In genomic region chr5:43038523-43038989, GRCh38 we compare ENCODE assay signal across 8 cellular contexts. TPM values are rescaled to one million over a fixed set of nuclear protein-coding genes. Genes with fewer than 3 reads are reported as not detected.
DNase-seq lines count a peak whose midpoint lies in the region; ATAC-seq and TF ChIP-seq lines count a peak whose summit lies in the region.

No MANE protein-coding gene starts in this region.

- H3K4me2 ChIP-seq in IMR-90 (ENCODE audit: low read depth, low read length) = peak overlapping the region; percentile 95

- H3K27ac Mint-ChIP-seq in activated CD4-positive, alpha-beta T cell treated with anti-CD3 and anti-CD28 coated beads, Interleukin-2, amount 10 ng/mL, durations not matched to agents 7 days and 5 days = peak overlapping the region; percentile 99

- no peaks in the 10 kb centered on the region for H3K9me3 Mint-ChIP-seq in activated CD4-positive, alpha-beta T cell treated with anti-CD3 and anti-CD28 coated beads, Interleukin-2, amount 10 ng/mL, durations not matched to agents 7 days and 5 days

- intact Hi-C loops in IMR-90 (cut with micrococcal nuclease) = no loop called here

- peak overlapping the region; percentile 96 for H4K91ac ChIP-seq in IMR-90 (ENCODE audit: insufficient read depth, low read depth, low read length)

- 7% methylated on average over 9 of the region's 16 CpGs; no CpG with 5 or more reads in 1 of the 2 experiments for whole genome bisulfite sequencing in IMR-90 (ENCODE audit: extremely low coverage in 2 of 2, insufficient read length in 1 of 2), 2 experiments

- H4K5ac ChIP-seq in IMR-90 (ENCODE audit: low read depth, low read length) = peak overlapping the region; percentile 2; the same call in 1 of the 2 replicates

- peak overlapping the region; percentile 96; the same call in 1 of the 2 replicates for H2BK120ac ChIP-seq in IMR-90 (ENCODE audit: low read depth, low read length)

- H3K14ac ChIP-seq in IMR-90 (replicated peaks; ENCODE audit: low read depth, low read length) = peak overlapping the region; percentile 97; the same call in 1 of the 2 replicates

- POLR2A ChIA-PET in IMR-90 (lab: Charles Lee; ENCODE audit: unreplicated experiment) = interaction anchor here (1.4 to 1.9 kb wide), 2 partner anchors 44 to 130 kb away, joined by 5 read pairs; no protein-coding TSS in a partner anchor
- POLR2A ChIA-PET in activated CD4-positive, alpha-beta T cell treated with anti-CD3 and anti-CD28 coated beads, Interleukin-2, amount 10 ng/mL, durations not matched to agents 7 days and 5 days (lab: Charles Lee) = interaction anchor here (1.0 to 6.1 kb wide), 6 partner anchors 20 to 87 kb away, joined by 3 to 108 read pairs (median 11); no protein-coding TSS in a partner anchor

- CTCF ChIA-PET in IMR-90 (lab: Yijun Ruan, JAX) = interaction anchor here (0.6 to 3.7 kb wide), 4 partner anchors 45 to 130 kb away, joined by 4 to 12 read pairs (median 7); no protein-coding TSS in a partner anchor
- CTCF ChIA-PET in activated CD4-positive, alpha-beta T cell treated with anti-CD3 and anti-CD28 coated beads, Interleukin-2, amount 10 ng/mL, durations not matched to agents 7 days and 5 days (lab: Charles Lee) = interaction anchor here (0.6 to 4.8 kb wide), 13 partner anchors 8 to 92 kb away, joined by 3 to 70 read pairs (median 5); no protein-coding TSS in a partner anchor

- H3K4ac ChIP-seq in IMR-90 (ENCODE audit: low read depth, low read length) = peak overlapping the region; percentile 95

- peaks cover 8 to 49% of the 10 kb centered on the region in 2 experiments; a peak in 3 of 4 replicates for H3K79me1 ChIP-seq in IMR-90 (ENCODE audit: low read depth in 1 of 2, low read length in 2 of 2)

- peaks cover 8% of the 10 kb centered on the region for H3K4me1 ChIP-seq in IMR-90 (ENCODE audit: control insufficient read depth, insufficient read depth, low read length)

- H3K36me3 ChIP-seq in IMR-90 (ENCODE audit: control insufficient read depth, insufficient read depth, low read length) = no peaks in the 10 kb centered on the region

- no peaks in the 10 kb centered on the region for H4K20me1 ChIP-seq in IMR-90 (ENCODE audit: insufficient read depth, low read length)

- peak overlapping the region; percentile 92; the same call in 1 of the 2 replicates for H2BK20ac ChIP-seq in IMR-90 (ENCODE audit: low read depth, low read length)

- DNase-seq in IMR-90 (peak; percentile 82), fibroblast of pulmonary artery (ENCODE audit: low read depth) (peak; percentile 40), NCI-H1048 (lab: John Stamatoyannopoulos, UW) (no peak), islet precursor cell (no peak)
- peak; percentile 54 for DNase-seq in activated CD4-positive, alpha-beta T cell treated with anti-CD3 and anti-CD28 coated beads, Interleukin-2, amount 10 ng/mL, durations not matched to agents 7 days and 5 days
- peak; percentile 56 for DNase-seq in stimulated activated CD8-positive, alpha-beta memory T cell treated with anti-CD3 and anti-CD28 coated beads, Interleukin-4, amount 100 ng/mL, for 48 hours

- peak overlapping the region; percentile 88 to 96 for H4K8ac ChIP-seq in IMR-90 (ENCODE audit: low read depth in 2 of 2, low read length in 2 of 2)

- TF ChIP-seq CTCF in IMR-90 (conservative IDR thresholded peaks at IDR 0.05; ENCODE audit: low read depth, low read length) (no peak), fibroblast of pulmonary artery (IDR thresholded peaks at IDR 0.05; ENCODE audit: low read length, missing control alignments) (no peak)

- H3K4me1 Mint-ChIP-seq in activated CD4-positive, alpha-beta T cell treated with anti-CD3 and anti-CD28 coated beads, Interleukin-2, amount 10 ng/mL, durations not matched to agents 7 days and 5 days = peaks cover 43% of the 10 kb centered on the region

- peak overlapping the region; percentile 94 for H3K4me3 Mint-ChIP-seq in activated CD4-positive, alpha-beta T cell treated with anti-CD3 and anti-CD28 coated beads, Interleukin-2, amount 10 ng/mL, durations not matched to agents 7 days and 5 days

- 0 out of 2 replicates have a peak overlapping the region, but pooled peaks have one; percentile 19 for H2AK5ac ChIP-seq in IMR-90 (ENCODE audit: low read depth, low read length)

- dilution Hi-C loops in IMR-90 (cut with HindIII; ENCODE audit: low sequenced_read_pairs, unreplicated experiment) = no loop called here

- H3K9ac ChIP-seq in IMR-90 (ENCODE audit: low read depth, low read length) = peak overlapping the region; percentile 98

- in situ Hi-C loops in IMR-90 (cut with MboI; ENCODE audit: low sequenced_read_pairs) = no loop called here

- H2AK9ac ChIP-seq in IMR-90 (replicated peaks; ENCODE audit: low read depth, low read length, poor library complexity) = peak overlapping the region; percentile 48

- H3K27me3 Mint-ChIP-seq in activated CD4-positive, alpha-beta T cell treated with anti-CD3 and anti-CD28 coated beads, Interleukin-2, amount 10 ng/mL, durations not matched to agents 7 days and 5 days = no peaks in the 10 kb centered on the region

- no peak overlapping the region for H2BK15ac ChIP-seq in IMR-90 (ENCODE audit: low read depth, low read length)

- peak overlapping the region; percentile 97 for H2BK5ac ChIP-seq in IMR-90 (ENCODE audit: low read depth, low read length, poor library complexity, severe bottlenecking)

- 0 out of 2 replicates have a peak, but pooled peaks cover 3% of the 10 kb centered on the region for H3K9me1 ChIP-seq in IMR-90 (ENCODE audit: insufficient read depth, low read length)

- no TSS peak for BruUV-seq in IMR-90 (replicated peaks; lab: Mats Ljungman, UMichigan)

- peak overlapping the region; percentile 99 for H3K56ac ChIP-seq in IMR-90 (ENCODE audit: extremely low read depth, insufficient read depth, low read length)

- H3K4me3 ChIP-seq in IMR-90 (ENCODE audit: insufficient read depth, low read depth, low read length) = peak overlapping the region; percentile 76
- peak overlapping the region; percentile 71 for H3K4me3 ChIP-seq in fibroblast of pulmonary artery (replicated peaks; ENCODE audit: low read depth, low read length)

- peak overlapping the region; percentile 94 for H3K18ac ChIP-seq in IMR-90 (ENCODE audit: low read depth, low read length)

- peak overlapping the region; percentile 73 for H2AFZ ChIP-seq in IMR-90 (replicated peaks; ENCODE audit: low read length, poor library complexity)

- peak overlapping the region; percentile 96 for H3K23ac ChIP-seq in IMR-90 (ENCODE audit: low read depth, low read length)

- TF ChIP-seq POLR2A in IMR-90 (IDR thresholded peaks at IDR 0.05; ENCODE audit: low read depth, low read length) = no peak

- no peaks in the 10 kb centered on the region for H3K9me3 ChIP-seq in IMR-90 (ENCODE audit: control insufficient read depth, insufficient read depth, low read length)

- H3K27ac ChIP-seq in IMR-90 (ENCODE audit: insufficient read depth, low read length) = peak overlapping the region; percentile 96

- TF ChIP-seq RAD21 in IMR-90 (IDR thresholded peaks at IDR 0.05; ENCODE audit: low read length) = no peak

- H3K36me3 Mint-ChIP-seq in activated CD4-positive, alpha-beta T cell treated with anti-CD3 and anti-CD28 coated beads, Interleukin-2, amount 10 ng/mL, durations not matched to agents 7 days and 5 days (ENCODE audit: low read depth) = peaks cover 36% of the 10 kb centered on the region

- H3K27me3 ChIP-seq in IMR-90 (ENCODE audit: control insufficient read depth, insufficient read depth, low read length) = no peaks in the 10 kb centered on the region

- ATAC-seq in IMR-90 (ENCODE audit: low read depth) (peak; percentile 1; the same call in 1 of the 2 replicates), HG02623 (IDR thresholded peaks at IDR 0.05; ENCODE audit: unreplicated experiment) (no peak), HG02571 (IDR thresholded peaks at IDR 0.05; ENCODE audit: unreplicated experiment) (no peak)

TF ChIP-seq in IMR-90, 13 proteins besides CTCF, POLR2A, EP300 and RAD21:
- TF ChIP-seq RCOR1 (IDR thresholded peaks at IDR 0.05; ENCODE audit: insufficient replicate concordance, low read length) = peak; percentile 81
- no peak for TF ChIP-seq USF2 (IDR thresholded peaks at IDR 0.05; ENCODE audit: low read depth, low read length)

RNA-seq across cellular contexts. Expression of gene ANXA2R, which starts 1.6 kb away (rescaled TPM):
- 1.3 and 1.4 TPM in 2 replicates for total RNA-seq in IMR-90 (2012; rRNA removed)
- polyA plus RNA-seq in IMR-90 (2012; rRNA removed) = 2.5 and 3.6 TPM in 2 replicates
- 3.5 and 4.5 TPM in 2 replicates for polyA plus RNA-seq in IMR-90 (2012; cell fraction: cytosol; rRNA removed)
- 3.9 and 4.1 TPM in 2 replicates for polyA plus RNA-seq in IMR-90 (2012; cell fraction: nucleus; rRNA removed; ENCODE audit: low replicate concordance)
- 10 to 100 TPM; 29.5 to 32.0 TPM for total RNA-seq in activated CD4-positive, alpha-beta T cell treated with anti-CD3 and anti-CD28 coated beads, Interleukin-2, amount 10 ng/mL, durations not matched to agents 7 days and 5 days

Comparison
In these comparisons a context has a peak if more than half of its experiments do, and no peak if none do; other contexts are left out.
1. DNase-seq: peak in IMR-90 (single experiment), activated CD4-positive, alpha-beta T cell treated with anti-CD3 and anti-CD28 coated beads, Interleukin-2, amount 10 ng/mL, durations not matched to agents 7 days and 5 days (single experiment), fibroblast of pulmonary artery (single experiment) and stimulated activated CD8-positive, alpha-beta memory T cell treated with anti-CD3 and anti-CD28 coated beads, Interleukin-4, amount 100 ng/mL, for 48 hours (single experiment); none in NCI-H1048 (single experiment) and islet precursor cell (single experiment).
2. RNA of gene ANXA2R, which starts 1.6 kb away (total RNA-seq): 29.5 to 32.0 TPM in activated CD4-positive, alpha-beta T cell treated with anti-CD3 and anti-CD28 coated beads, Interleukin-2, amount 10 ng/mL, durations not matched to agents 7 days and 5 days; 1.3 to 1.4 TPM in IMR-90; every median in the first group is over 10 times any median in the second.